15 cellular contexts compared by ENCODE assay signal in genomic region chr20:2749343-2749950, GRCh38. TPM values are rescaled to one million over a fixed set of nuclear protein-coding genes. Genes with fewer than 3 reads are reported as not detected.
DNase-seq lines count a peak whose midpoint lies in the region; FAIRE-seq and TF ChIP-seq lines count a peak whose summit lies in the region.
"Had no signal": no experiment of that assay in that cellular context is flagged by ENCODE, and none has a peak within 500 bp of the region (broad histone marks: within the 10 kb centered on the region; RNA-seq: fewer than 3 reads in every experiment).

No MANE protein-coding gene starts in this region.

- no peak for TF ChIP-seq POLR2A in vagina (IDR thresholded peaks at IDR 0.05)

- peak; percentile 63 for DNase-seq in activated effector memory CD4-positive, alpha-beta T cell treated with anti-CD3 and anti-CD28 coated beads, Interleukin-2, amount 50 U/mL, for 16 hours
- DNase-seq in activated effector memory CD4-positive, alpha-beta T cell treated with Interleukin-2 at 50 U/mL for 16 hours: no peak
- DNase-seq in coronary artery (ENCODE audit: low spot score): peak; percentile 71
- peak; percentile 81 for DNase-seq in kidney
- DNase-seq in vagina (ENCODE audit: extremely low spot score in 2 of 2): peak; percentile 72 to 83
- DNase-seq in NCI-H345 (lab: John Stamatoyannopoulos, UW): no peak
- DNase-seq in GOT3 (lab: John Stamatoyannopoulos, UW): no peak
- no peak for DNase-seq in activated T-helper 2 cell treated with anti-CD3 and anti-CD28 coated beads, Interferon-gamma antibody, Interleukin-2, Interleukin-4, amounts not matched to agents 10 μg/mL and 5 μg/mL and 100 μg/mL, durations not matched to agents 14 hours and 24 hours and 36 hours (ENCODE audit: low spot score)
- DNase-seq: NCI-H2081, NCI-H524 treated with DMSO at 0.1 percent for 48 hours had no signal

- H3K9me3 Mint-ChIP-seq in activated T-helper 2 cell treated with anti-CD3 and anti-CD28 coated beads, Interferon-gamma antibody, Interleukin-2, Interleukin-4, amounts not matched to agents 10 μg/mL and 5 μg/mL and 100 μg/mL, durations not matched to agents 14 hours and 24 hours and 36 hours: no peaks in the 10 kb centered on the region

- peaks cover 11% of the 10 kb centered on the region for H3K4me1 Mint-ChIP-seq in activated T-helper 2 cell treated with anti-CD3 and anti-CD28 coated beads, Interferon-gamma antibody, Interleukin-2, Interleukin-4, amounts not matched to agents 10 μg/mL and 5 μg/mL and 100 μg/mL, durations not matched to agents 14 hours and 24 hours and 36 hours (ENCODE audit: low read depth)

- peaks cover 47% of the 10 kb centered on the region for H3K27me3 Mint-ChIP-seq in activated T-helper 2 cell treated with anti-CD3 and anti-CD28 coated beads, Interferon-gamma antibody, Interleukin-2, Interleukin-4, amounts not matched to agents 10 μg/mL and 5 μg/mL and 100 μg/mL, durations not matched to agents 14 hours and 24 hours and 36 hours (ENCODE audit: low read depth)

- H3K9ac ChIP-seq in kidney (ENCODE audit: low read length in 2 of 2): no peak overlapping the region

- intact Hi-C loops in kidney (cut with DNase I) (no loop called here), vagina (cut with DNase I) (no loop called here)
- intact Hi-C loops in activated T-helper 2 cell treated with anti-CD3 and anti-CD28 coated beads, Interferon-gamma antibody, Interleukin-2, Interleukin-4, amounts not matched to agents 10 μg/mL and 5 μg/mL and 100 μg/mL, durations not matched to agents 14 hours and 24 hours and 36 hours (cut with micrococcal nuclease): no loop called here

- H3K9me3 ChIP-seq in kidney (ENCODE audit: control insufficient read depth in 1 of 2, low read length in 2 of 2) (no peaks in the 10 kb centered on the region), vagina (no peaks in the 10 kb centered on the region)
- H3K9me3 ChIP-seq: A549 had no signal

- no peak for FAIRE-seq in kidney (lab: Jason Lieb, UNC)
- FAIRE-seq: A549 had no signal

- H3K4me3 Mint-ChIP-seq in activated T-helper 2 cell treated with anti-CD3 and anti-CD28 coated beads, Interferon-gamma antibody, Interleukin-2, Interleukin-4, amounts not matched to agents 10 μg/mL and 5 μg/mL and 100 μg/mL, durations not matched to agents 14 hours and 24 hours and 36 hours (ENCODE audit: low read depth): no peak overlapping the region

- TF ChIP-seq CTCF in coronary artery (IDR thresholded peaks at IDR 0.05) (no peak), kidney (IDR thresholded peaks at IDR 0.05; ENCODE audit: borderline replicate concordance, extremely low read depth, insufficient read depth) (no peak), vagina (IDR thresholded peaks at IDR 0.05) (no peak)

- no peaks in the 10 kb centered on the region for H3K27me3 ChIP-seq in vagina
- H3K27me3 ChIP-seq: SJSA1 had no signal

- H3K36me3 Mint-ChIP-seq in activated T-helper 2 cell treated with anti-CD3 and anti-CD28 coated beads, Interferon-gamma antibody, Interleukin-2, Interleukin-4, amounts not matched to agents 10 μg/mL and 5 μg/mL and 100 μg/mL, durations not matched to agents 14 hours and 24 hours and 36 hours (ENCODE audit: low read depth): no peaks in the 10 kb centered on the region

- no peak overlapping the region for H3K27ac Mint-ChIP-seq in activated T-helper 2 cell treated with anti-CD3 and anti-CD28 coated beads, Interferon-gamma antibody, Interleukin-2, Interleukin-4, amounts not matched to agents 10 μg/mL and 5 μg/mL and 100 μg/mL, durations not matched to agents 14 hours and 24 hours and 36 hours

- H3K4me1 ChIP-seq in kidney (ENCODE audit: control insufficient read depth in 1 of 2, insufficient read depth in 1 of 2, low read depth in 1 of 2, low read length in 2 of 2) (peaks cover 0 to 4% of the 10 kb centered on the region in 2 donors), vagina (peaks cover 31% of the 10 kb centered on the region)

- H3K4me3 ChIP-seq in coronary artery: no peak overlapping the region
- H3K4me3 ChIP-seq in kidney (ENCODE audit: low read length in 2 of 2): no peak overlapping the region
- no peak overlapping the region for H3K4me3 ChIP-seq in vagina
- H3K4me3 ChIP-seq: A549, SJSA1 had no signal

- H3K36me3 ChIP-seq in kidney (ENCODE audit: control insufficient read depth in 1 of 2, insufficient read depth in 2 of 2, low read length in 2 of 2): no peaks in the 10 kb centered on the region
- no peaks in the 10 kb centered on the region for H3K36me3 ChIP-seq in vagina

- no peak overlapping the region for H3K27ac ChIP-seq in coronary artery
- H3K27ac ChIP-seq in kidney (ENCODE audit: low read depth in 2 of 2, low read length in 2 of 2): no peak overlapping the region
- no peak overlapping the region for H3K27ac ChIP-seq in vagina
- H3K27ac ChIP-seq: SJSA1 had no signal

RNA-seq across cellular contexts. Expression of gene CPXM1, which starts 51.0 kb away (rescaled TPM):
- total RNA-seq in kidney (5.2 TPM), vagina (19.4 TPM)
- polyA plus RNA-seq in kidney (ENCODE audit: insufficient read depth, low read depth, low replicate concordance): 7.1 TPM
- 1.3 and 1.5 TPM in 2 replicates for total RNA-seq in activated T-helper 2 cell treated with anti-CD3 and anti-CD28 coated beads, Interferon-gamma antibody, Interleukin-2, Interleukin-4, amounts not matched to agents 10 μg/mL and 5 μg/mL and 100 μg/mL, durations not matched to agents 14 hours and 24 hours and 36 hours
- total RNA-seq: H4, LHCN-M2 had no signal
- polyA plus RNA-seq: A549 had no signal

RNA-seq across cellular contexts. Expression of gene EBF4, which starts 56.9 kb away (rescaled TPM):
- total RNA-seq in kidney (10.2 TPM), vagina (23.1 TPM)
- 8.8 TPM for polyA plus RNA-seq in kidney (ENCODE audit: insufficient read depth, low read depth, low replicate concordance)
- total RNA-seq in activated T-helper 2 cell treated with anti-CD3 and anti-CD28 coated beads, Interferon-gamma antibody, Interleukin-2, Interleukin-4, amounts not matched to agents 10 μg/mL and 5 μg/mL and 100 μg/mL, durations not matched to agents 14 hours and 24 hours and 36 hours: 6.0 and 10.5 TPM in 2 replicates
- total RNA-seq: G401 had no signal

Comparison
In these comparisons a context has a peak if more than half of its experiments do, and no peak if none do; other contexts are left out.
1. DNase-seq: peak in activated effector memory CD4-positive, alpha-beta T cell treated with anti-CD3 and anti-CD28 coated beads, Interleukin-2, amount 50 U/mL, for 16 hours (single experiment), coronary artery (single experiment), kidney (single experiment) and vagina (2 of 2); none in activated effector memory CD4-positive, alpha-beta T cell treated with Interleukin-2 at 50 U/mL for 16 hours (single experiment), NCI-H345 (single experiment), GOT3 (single experiment) and activated T-helper 2 cell treated with anti-CD3 and anti-CD28 coated beads, Interferon-gamma antibody, Interleukin-2, Interleukin-4, amounts not matched to agents 10 μg/mL and 5 μg/mL and 100 μg/mL, durations not matched to agents 14 hours and 24 hours and 36 hours (single experiment).